ENCODE assay signal across 9 cellular contexts in the genomic region with DNA sequence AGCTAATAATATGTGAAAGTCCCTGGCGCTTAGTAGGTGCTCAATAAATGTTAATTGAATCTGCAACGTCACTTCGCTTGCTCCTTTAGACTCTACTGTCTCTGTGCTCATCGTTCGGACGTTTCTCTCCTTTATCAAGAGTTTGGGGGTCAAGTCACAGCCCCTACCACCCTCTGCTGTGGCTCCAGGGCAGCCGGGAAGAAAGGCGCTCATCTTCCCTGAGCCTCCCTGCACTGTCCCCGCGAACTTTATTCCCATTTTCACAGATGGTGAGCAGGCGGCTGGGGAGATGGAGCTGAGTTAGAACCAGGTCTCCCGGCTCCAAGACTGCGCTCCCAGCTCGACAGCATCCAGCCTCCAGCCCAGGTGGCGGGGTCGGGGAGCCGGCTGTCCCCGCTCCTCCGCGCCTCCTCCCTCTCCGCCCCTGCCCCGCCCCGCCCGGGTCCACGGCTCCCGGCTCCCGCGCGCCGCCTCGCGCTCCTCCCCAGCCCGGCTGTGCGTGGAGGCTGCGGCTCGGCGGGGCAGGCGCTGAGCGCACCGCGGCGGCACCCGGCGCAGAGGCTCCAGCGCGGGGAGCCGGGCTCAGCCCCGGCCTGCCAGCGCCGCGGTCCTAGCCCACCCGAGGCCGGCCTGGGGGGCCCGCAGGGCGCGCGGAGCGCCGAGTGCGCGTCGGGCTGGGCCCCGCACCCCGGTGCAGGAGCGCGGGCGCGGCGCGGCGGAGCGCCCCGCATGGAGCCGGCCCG. TPM values are rescaled to one million over a fixed set of nuclear protein-coding genes. Genes with fewer than 3 reads are reported as not detected.
DNase-seq lines count a peak whose midpoint lies in the region; ATAC-seq and TF ChIP-seq lines count a peak whose summit lies in the region.
"Had no signal": no experiment of that assay in that cellular context is flagged by ENCODE, and none has a peak within 500 bp of the region (broad histone marks: within the 10 kb centered on the region; RNA-seq: fewer than 3 reads in every experiment).

A gene (plus strand): TSS at position 487 of the 743 bp plus-strand sequence. CDS start 243 bp downstream, at position 730.

- peaks cover 63% of the 10 kb centered on the region for H3K27me3 Mint-ChIP-seq in mesothelial cell of epicardium (ENCODE audit: low read depth)

- DNase-seq in activated naive CD4-positive, alpha-beta T cell treated with Interleukin-2 at 50 U/mL for 16 hours = peak; percentile 9
- DNase-seq in activated naive CD4-positive, alpha-beta T cell (lab: John Stamatoyannopoulos, UW) = no peak
- DNase-seq in mammary epithelial cell (no peak), mesothelial cell of epicardium (ENCODE audit: low spot score in 2 of 2, unreplicated experiment in 2 of 2) (peak in 1 of 2 experiments; percentile 53), Ammon's horn (ENCODE audit: low spot score) (no peak)
- DNase-seq: hippocampal formation had no signal

- intact Hi-C loops in mammary epithelial cell (cut with micrococcal nuclease) = no loop called here

- H3K27ac Mint-ChIP-seq in mesothelial cell of epicardium = no peak within 1 kb of the TSS

- H3K36me3 ChIP-seq in mammary epithelial cell (ENCODE audit: insufficient read depth, low read length) = no peaks in the 10 kb centered on the region
- no peaks in the 10 kb centered on the region for H3K36me3 ChIP-seq in urinary bladder (ENCODE audit: insufficient read depth)

- H4K20me1 ChIP-seq in mammary epithelial cell (ENCODE audit: insufficient read depth, low read length) = no peaks in the 10 kb centered on the region

- ATAC-seq in GM18519 (IDR thresholded peaks at IDR 0.05; ENCODE audit: low FRiP score, unreplicated experiment) (no peak), GM21825 (IDR thresholded peaks at IDR 0.05; ENCODE audit: unreplicated experiment) (no peak)

- no peaks in the 10 kb centered on the region for H3K4me1 ChIP-seq in mammary epithelial cell (ENCODE audit: insufficient read depth, low read length)
- no peaks in the 10 kb centered on the region for H3K4me1 ChIP-seq in urinary bladder (ENCODE audit: insufficient read depth)

- WGBS in mammary epithelial cell (ENCODE audit: low coverage, missing lambda C conversion rate) = 13% methylated on average over 18 of the region's 75 CpGs
- WGBS in urinary bladder = 2% methylated on average over 75 of the region's 75 CpGs

- TSS peak; percentile 95 for BruUV-seq in mammary epithelial cell (replicated peaks; lab: Mats Ljungman, UMichigan)

- peaks cover 2% of the 10 kb centered on the region for H3K4me1 Mint-ChIP-seq in mesothelial cell of epicardium

- H3K79me2 ChIP-seq in mammary epithelial cell (ENCODE audit: insufficient read depth, low read length) = no peaks in the 10 kb centered on the region

- peaks cover 4% of the 10 kb centered on the region for H3K9me3 Mint-ChIP-seq in mesothelial cell of epicardium

- CTCF ChIA-PET in mammary epithelial cell (lab: Charles Lee; ENCODE audit: low non-redundant PET) = no interaction called here

- dilution Hi-C loops in mammary epithelial cell (cut with HindIII; ENCODE audit: low sequenced_read_pairs) = no loop called here

- no peaks in the 10 kb centered on the region for H3K9me3 ChIP-seq in mammary epithelial cell (replicated peaks; ENCODE audit: insufficient read depth, low read length)

- H3K4me3 Mint-ChIP-seq in mesothelial cell of epicardium = peak within 1 kb of the TSS; percentile 60

- no peak within 1 kb of the TSS for H3K4me3 ChIP-seq in mammary epithelial cell (replicated peaks in 1 of 3; ENCODE audit: insufficient read depth in 1 of 3, low read depth in 2 of 3, low read length in 3 of 3)
- peak within 1 kb of the TSS; percentile 45 for H3K4me3 ChIP-seq in urinary bladder (ENCODE audit: low read depth, low read length)

- H3K9ac ChIP-seq in mammary epithelial cell (ENCODE audit: insufficient read depth, low read length) = no peak within 1 kb of the TSS

- peak within 1 kb of the TSS; percentile 28 for H2AFZ ChIP-seq in mammary epithelial cell (ENCODE audit: low read depth, low read length)

- TF ChIP-seq CTCF in mammary epithelial cell (conservative IDR thresholded peaks at IDR 0.05 in 1 of 2, IDR thresholded peaks at IDR 0.05 in 1 of 2; ENCODE audit: extremely low read depth in 1 of 2, insufficient read depth in 1 of 2, low read depth in 1 of 2, low read length in 2 of 2) (no peak), mesothelial cell of epicardium (IDR thresholded peaks at IDR 0.05; ENCODE audit: unreplicated experiment) (no peak)

- H3K27ac ChIP-seq in mammary epithelial cell (ENCODE audit: insufficient read depth, low read depth, low read length) (no peak within 1 kb of the TSS), urinary bladder (ENCODE audit: low read depth) (no peak within 1 kb of the TSS)

- peaks cover 1% of the 10 kb centered on the region for H3K36me3 Mint-ChIP-seq in mesothelial cell of epicardium

- peaks cover 19% of the 10 kb centered on the region for H3K27me3 ChIP-seq in mammary epithelial cell (ENCODE audit: insufficient read depth, low read length)

- in situ Hi-C loops in mammary epithelial cell (cut with MboI; ENCODE audit: low sequenced_read_pairs in 2 of 2) = no loop called here

- peak within 1 kb of the TSS; percentile 60 for H3K4me2 ChIP-seq in mammary epithelial cell (ENCODE audit: insufficient read depth, low read depth, low read length)

RNA-seq across cellular contexts. Expression of the gene that starts here (rescaled TPM):
- total RNA-seq in mammary epithelial cell = not detected
- polyA plus RNA-seq in mammary epithelial cell = not detected
- not detected for polyA minus RNA-seq in mammary epithelial cell
- 0.33 to 0.54 TPM (median 0.38 TPM) in 3 replicates for total RNA-seq in mesothelial cell of epicardium
- total RNA-seq in urinary bladder = 0.32 TPM
- polyA plus RNA-seq in urinary bladder = 0.08 TPM
